Comparison of ENCODE assay signal across 1 cellular context in genomic region chr16:16014329-16015224, GRCh38.
TF ChIP-seq lines count a peak whose summit lies in the region.

No MANE protein-coding gene starts in this region.

TF ChIP-seq in HEK293, 187 proteins besides CTCF, POLR2A, EP300 and RAD21 (continued from another document):
- no peak for TF ChIP-seq ZFP41 (tag by site-specific recombination; IDR thresholded peaks at IDR 0.05; ENCODE audit: borderline replicate concordance)
- no peak for TF ChIP-seq ZNF324 (tag by site-specific recombination; IDR thresholded peaks at IDR 0.05)
- no peak for TF ChIP-seq KLF9 (tag by site-specific recombination; IDR thresholded peaks at IDR 0.05; ENCODE audit: low read depth)
- TF ChIP-seq ZNF169 (tag by site-specific recombination; IDR thresholded peaks at IDR 0.05) = no peak
- no peak for TF ChIP-seq ZNF248 (tag by site-specific recombination; IDR thresholded peaks at IDR 0.05)
- peak; percentile 45; the same call in 1 of the 2 replicates for TF ChIP-seq ZBTB11 (tag by site-specific recombination; conservative IDR thresholded peaks at IDR 0.05; ENCODE audit: low read depth)
- peak; percentile 87 for TF ChIP-seq ZSCAN4 (tag by site-specific recombination; IDR thresholded peaks at IDR 0.05)
- no peak for TF ChIP-seq ZNF350 (tag by site-specific recombination; IDR thresholded peaks at IDR 0.05)
- TF ChIP-seq SETDB1 (IDR thresholded peaks at IDR 0.05; ENCODE audit: insufficient read length, low read length) = no peak
- TF ChIP-seq GLIS1 (tag by site-specific recombination; IDR thresholded peaks at IDR 0.05) = peak; percentile 39
- TF ChIP-seq ZNF132 (tag by site-specific recombination; IDR thresholded peaks at IDR 0.05; ENCODE audit: borderline replicate concordance) = no peak
- TF ChIP-seq ZNF221 (tag by site-specific recombination; IDR thresholded peaks at IDR 0.05; ENCODE audit: borderline replicate concordance) = no peak
- TF ChIP-seq ZNF600 (tag by site-specific recombination; IDR thresholded peaks at IDR 0.05) = peak; percentile 94
- TF ChIP-seq BCL11A (tag by site-specific recombination; IDR thresholded peaks at IDR 0.05; ENCODE audit: low read depth) = no peak
- TF ChIP-seq ZNF433 (tag by site-specific recombination; IDR thresholded peaks at IDR 0.05; ENCODE audit: low read depth) = no peak
- peak; percentile 50; the same call in 1 of the 2 replicates for TF ChIP-seq ZNF423 (tag by site-specific recombination; IDR thresholded peaks at IDR 0.05)
- no peak for TF ChIP-seq SP3 (tag by site-specific recombination; IDR thresholded peaks at IDR 0.05)
- TF ChIP-seq ZNF561 (tag by site-specific recombination; IDR thresholded peaks at IDR 0.05; ENCODE audit: borderline replicate concordance) = no peak
- TF ChIP-seq ZNF23 (tag by site-specific recombination; IDR thresholded peaks at IDR 0.05; ENCODE audit: borderline replicate concordance) = no peak
- 0 out of 2 replicates have a peak, but pooled peaks have one; percentile 37 for TF ChIP-seq PRDM10 (tag by site-specific recombination; IDR thresholded peaks at IDR 0.05)
- TF ChIP-seq ZNF692 (tag by site-specific recombination; IDR thresholded peaks at IDR 0.05) = peak; percentile 63; the same call in 1 of the 2 replicates
- TF ChIP-seq ZNF121 (tag by site-specific recombination; IDR thresholded peaks at IDR 0.05) = no peak
- TF ChIP-seq ZNF335 (tag by site-specific recombination; conservative IDR thresholded peaks at IDR 0.05) = peak; percentile 43; the same call in 1 of the 2 replicates
- TF ChIP-seq ZNF184 (tag by site-specific recombination; IDR thresholded peaks at IDR 0.05) = no peak
- TF ChIP-seq ZBTB10 (tag by site-specific recombination; IDR thresholded peaks at IDR 0.05) = no peak
- TF ChIP-seq ZNF629 (tag by site-specific recombination; IDR thresholded peaks at IDR 0.05) = peak; percentile 48
- TF ChIP-seq ZNF362 (tag by site-specific recombination; IDR thresholded peaks at IDR 0.05) = peak; percentile 83
- no peak for TF ChIP-seq ZNF596 (tag by site-specific recombination; IDR thresholded peaks at IDR 0.05)
- TF ChIP-seq ZXDB (tag by site-specific recombination; IDR thresholded peaks at IDR 0.05) = peak; percentile 50; the same call in 1 of the 2 replicates
- no peak for TF ChIP-seq ZNF624 (tag by site-specific recombination; IDR thresholded peaks at IDR 0.05)
- TF ChIP-seq ZNF10 (tag by site-specific recombination; IDR thresholded peaks at IDR 0.05) = peak; percentile 89
- TF ChIP-seq ZNF660 (tag by site-specific recombination; IDR thresholded peaks at IDR 0.05) = no peak
- no peak for TF ChIP-seq ZNF623 (tag by site-specific recombination; IDR thresholded peaks at IDR 0.05)
- no peak for TF ChIP-seq ZNF19 (tag by site-specific recombination; IDR thresholded peaks at IDR 0.05; ENCODE audit: low read depth)
- no peak for TF ChIP-seq HOXA7 (CRISPR knock-in tag; IDR thresholded peaks at IDR 0.05; ENCODE audit: borderline replicate concordance)
